Comparison of ENCODE assay signal across 9 cellular contexts in the genomic region with DNA sequence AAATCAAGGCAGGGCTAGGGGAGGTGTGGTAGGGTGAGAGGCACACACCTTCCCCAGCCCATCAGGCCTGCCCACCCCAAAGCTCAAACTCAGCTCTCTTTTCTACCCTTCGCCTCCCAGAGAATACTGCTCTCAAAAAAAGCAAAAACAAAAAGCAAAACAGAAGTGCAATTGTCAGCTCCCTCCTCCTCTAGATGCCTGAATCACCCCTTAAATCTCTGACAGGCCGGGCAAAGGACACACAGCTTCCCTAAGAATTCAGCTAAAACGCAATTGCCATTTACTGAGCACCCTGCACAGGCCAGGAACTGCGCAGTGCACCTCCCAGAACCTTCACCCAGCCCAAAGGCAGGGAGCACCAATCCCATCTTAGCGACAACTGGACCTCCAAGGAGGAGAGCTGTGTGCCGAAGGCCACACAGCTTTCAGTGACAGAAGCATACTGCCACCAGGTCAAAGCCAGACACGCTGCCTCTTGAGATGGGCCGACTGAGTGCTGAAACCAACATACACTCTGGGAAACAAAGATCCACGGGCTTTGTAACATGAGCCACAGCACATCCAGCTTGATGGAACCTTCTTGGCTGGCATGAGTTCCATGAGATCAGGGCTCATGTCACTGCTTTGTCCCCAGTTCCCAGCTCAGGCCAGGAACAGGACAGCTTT. TPM values are rescaled to one million over a fixed set of nuclear protein-coding genes. Genes with fewer than 3 reads are reported as not detected.
DNase-seq lines count a peak whose midpoint lies in the region; ATAC-seq and TF ChIP-seq lines count a peak whose summit lies in the region.
"Had no signal": no experiment of that assay in that cellular context is flagged by ENCODE, and none has a peak within 500 bp of the region (broad histone marks: within the 10 kb centered on the region; RNA-seq: fewer than 3 reads in every experiment).

No MANE protein-coding gene starts in this region.

- peaks cover 80% of the 10 kb centered on the region for H3F3A ChIP-seq in GM23248 (ENCODE audit: insufficient read depth)

- no peak overlapping the region for H2AFZ ChIP-seq in GM23248

- H3K4me1 ChIP-seq in GM23248 (ENCODE audit: insufficient read depth): peaks cover 91% of the 10 kb centered on the region
- H3K4me1 ChIP-seq in SJSA1 (replicated peaks): peaks cover 95% of the 10 kb centered on the region
- H3K4me1 ChIP-seq in esophagus squamous epithelium: peaks cover 89 to 100% (median 98%) of the 10 kb centered on the region in 3 donors
- H3K4me1 ChIP-seq in rectal smooth muscle tissue (ENCODE audit: control insufficient read depth, insufficient read depth, low read length): peaks cover 33% of the 10 kb centered on the region

- H3K9ac ChIP-seq in GM23248 (peak overlapping the region; percentile 68), rectal smooth muscle tissue (ENCODE audit: low read length) (no peak overlapping the region)

- TF ChIP-seq POLR2A in esophagus squamous epithelium (IDR thresholded peaks at IDR 0.05): no peak

- DNase-seq in GM23248: peak; percentile 66
- DNase-seq in SJSA1 (ENCODE audit: low read depth in 1 of 2, low spot score in 2 of 2): no peak
- DNase-seq in esophagus squamous epithelium (lab: John Stamatoyannopoulos, UW): no peak
- DNase-seq in GF-D8 (lab: John Stamatoyannopoulos, UW): no peak
- no peak for DNase-seq in NCI-H748 treated with DMSO at 0.1 percent for 48 hours (lab: John Stamatoyannopoulos, UW)
- DNase-seq in DMS 273 treated with DMSO at 0.1 percent for 48 hours (lab: John Stamatoyannopoulos, UW): no peak
- DNase-seq: NCI-H2081 had no signal

- H3K9me2 ChIP-seq in GM23248 (ENCODE audit: insufficient read depth): no peaks in the 10 kb centered on the region

- H4K20me1 ChIP-seq in GM23248 (ENCODE audit: insufficient read depth): no peaks in the 10 kb centered on the region

- H3K4me3 ChIP-seq in GM23248: peak overlapping the region; percentile 41; the same call in 1 of the 2 replicates
- H3K4me3 ChIP-seq in SJSA1: no peak overlapping the region
- peak overlapping the region in 1 of 4 donors; percentile 8 for H3K4me3 ChIP-seq in esophagus squamous epithelium
- H3K4me3 ChIP-seq in rectal smooth muscle tissue (ENCODE audit: low read length): no peak overlapping the region

- peak overlapping the region; percentile 65 for H3K4me2 ChIP-seq in GM23248 (ENCODE audit: unreplicated experiment)

- TF ChIP-seq CTCF in esophagus squamous epithelium (IDR thresholded peaks at IDR 0.05): no peak

- 34% methylated on average over 9 of the region's 9 CpGs for WGBS in GM23248 (ENCODE audit: low coverage in 1 of 2, low lambda C conversion rate in 2 of 2, missing lambda C conversion rate in 2 of 2), 2 experiments
- WGBS in esophagus squamous epithelium, 2 donors: 39 to 59% methylated on average over 6 to 7 of the region's 9 CpGs

- H3K27ac ChIP-seq in GM23248: peak overlapping the region; percentile 84
- peak overlapping the region; percentile 63; the same call in 1 of the 2 replicates for H3K27ac ChIP-seq in SJSA1
- H3K27ac ChIP-seq in esophagus squamous epithelium: peak overlapping the region; percentile 99 to 100 (median 99)
- H3K27ac ChIP-seq in rectal smooth muscle tissue (ENCODE audit: low read depth, low read length): peak overlapping the region; percentile 33

- H3K36me3 ChIP-seq in GM23248 (ENCODE audit: low read depth): peaks cover 7% of the 10 kb centered on the region
- peaks cover 67% of the 10 kb centered on the region for H3K36me3 ChIP-seq in SJSA1
- H3K36me3 ChIP-seq in esophagus squamous epithelium: peaks cover 5 to 60% (median 31%) of the 10 kb centered on the region in 3 donors
- no peaks in the 10 kb centered on the region for H3K36me3 ChIP-seq in rectal smooth muscle tissue (ENCODE audit: control insufficient read depth, insufficient read depth, low read length)

- peaks cover 95% of the 10 kb centered on the region for H3K79me2 ChIP-seq in GM23248 (ENCODE audit: insufficient read depth)

- H3K9me3 ChIP-seq in GM23248 (ENCODE audit: low read depth): no peaks in the 10 kb centered on the region
- no peaks in the 10 kb centered on the region for H3K9me3 ChIP-seq in SJSA1 (replicated peaks)
- H3K9me3 ChIP-seq in esophagus squamous epithelium: no peaks in the 10 kb centered on the region

- in situ Hi-C loops in GM23248 (cut with MboI): no loop called here

- intact Hi-C loops in esophagus squamous epithelium (cut with DNase I): no loop called here

- H3K27me3 ChIP-seq in GM23248 (replicated peaks; ENCODE audit: insufficient read depth): no peaks in the 10 kb centered on the region
- no peaks in the 10 kb centered on the region for H3K27me3 ChIP-seq in SJSA1 (replicated peaks)
- H3K27me3 ChIP-seq in esophagus squamous epithelium: no peaks in the 10 kb centered on the region
- no peaks in the 10 kb centered on the region for H3K27me3 ChIP-seq in rectal smooth muscle tissue (ENCODE audit: control insufficient read depth, insufficient read depth, low read length)

- ATAC-seq in GM18498 (IDR thresholded peaks at IDR 0.05; ENCODE audit: unreplicated experiment): no peak

RNA-seq across cellular contexts. Expression of a gene that starts 53.4 kb away (rescaled TPM):
- 28.5 and 61.8 TPM in 2 replicates for total RNA-seq in GM23248 (2014; rRNA removed; shearing (Covaris generic))
- 42.3 and 43.7 TPM in 2 replicates for polyA plus RNA-seq in GM23248 (2016; fragmentation: Nextera tagmentation; extraction: Ambion mirVana)
- 18.4 and 72.6 TPM in 2 replicates for total RNA-seq in SJSA1 (2014; rRNA removed; shearing (Covaris generic))
- total RNA-seq in esophagus squamous epithelium: 10 to 100 TPM in 2 of 4 donors, 1 to 10 TPM in 2; 4.7 to 36.1 (median 12.2) TPM

Comparison
In these comparisons a context has a peak if more than half of its experiments do, and no peak if none do; other contexts are left out.
1. H3K27ac ChIP-seq: peak in every context shown above with its lines; median percentile 99 in esophagus squamous epithelium; 84 in GM23248; 63 in SJSA1; 33 in rectal smooth muscle tissue.